30 cellular contexts compared by ENCODE assay signal in the genomic region with DNA sequence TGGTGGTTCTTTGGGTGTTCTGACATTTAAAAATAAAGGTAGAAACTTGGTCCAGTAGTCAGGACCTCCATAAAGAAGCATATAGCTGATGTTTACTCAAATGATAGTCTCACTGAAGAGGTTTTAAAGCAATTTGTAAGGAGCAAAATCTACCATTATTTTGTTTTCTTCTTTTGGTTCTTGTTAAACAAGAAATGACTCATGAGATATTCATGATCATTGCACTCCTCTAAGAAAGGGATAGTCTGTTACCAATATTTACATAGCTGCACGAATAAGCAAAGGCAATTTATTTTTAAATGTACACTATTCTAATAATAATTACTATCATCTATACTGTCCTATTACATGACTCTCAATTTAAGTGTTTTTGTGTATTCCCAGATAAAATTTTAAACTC.
"Had no signal": no experiment of that assay in that cellular context is flagged by ENCODE, and none has a peak within 500 bp of the region (broad histone marks: within the 10 kb centered on the region; RNA-seq: fewer than 3 reads in every experiment).

No MANE protein-coding gene starts in this region.

- H3K4me3 Mint-ChIP-seq: activated CD4-positive, alpha-beta memory T cell treated with anti-CD3 and anti-CD28 coated beads, Interleukin-2, amount 10 ng/mL, durations not matched to agents 7 days and 5 days; activated naive CD4-positive, alpha-beta T cell treated with anti-CD3 and anti-CD28 coated beads, Interleukin-2, amount 50 U/mL, for 24 hours; activated naive CD8-positive, alpha-beta T cell treated with anti-CD3 and anti-CD28 coated beads, Interleukin-2, amount 50 U/mL, for 24 hours; activated T-cell treated with anti-CD3 and anti-CD28 coated beads, Interleukin-2, amount 50 U/mL, for 4 hours; immature natural killer cell; memory B cell; naive thymus-derived CD8-positive, alpha-beta T cell; neural crest cell; T-helper 1 cell treated with Interleukin-12 subunit alpha and Interleukin-12 subunit beta and Interleukin-4 antibody, amounts not matched to agents 30 μg/mL and 1 μg/mL, for 36 hours had no signal

- H3K9me3 Mint-ChIP-seq: activated naive CD4-positive, alpha-beta T cell treated with anti-CD3 and anti-CD28 coated beads, Interleukin-2, amount 50 U/mL, for 24 hours; activated T-cell treated with anti-CD3 and anti-CD28 coated beads, Interleukin-2, amount 50 U/mL, for 4 hours; activated T-helper 2 cell treated with anti-CD3 and anti-CD28 coated beads, Interferon-gamma antibody, Interleukin-2, Interleukin-4, amounts not matched to agents 10 μg/mL and 5 μg/mL and 100 μg/mL, durations not matched to agents 14 hours and 24 hours and 36 hours; memory B cell; T-helper 1 cell treated with Interleukin-12 subunit alpha and Interleukin-12 subunit beta and Interleukin-4 antibody, amounts not matched to agents 30 μg/mL and 1 μg/mL, for 36 hours had no signal

- H3K4me1 Mint-ChIP-seq: activated CD4-positive, alpha-beta memory T cell treated with anti-CD3 and anti-CD28 coated beads, Interleukin-2, amount 10 ng/mL, durations not matched to agents 7 days and 5 days; activated naive CD4-positive, alpha-beta T cell treated with anti-CD3 and anti-CD28 coated beads, Interleukin-2, amount 50 U/mL, for 24 hours; activated naive CD8-positive, alpha-beta T cell treated with anti-CD3 and anti-CD28 coated beads, Interleukin-2, amount 50 U/mL, for 24 hours; immature natural killer cell; memory B cell; naive thymus-derived CD8-positive, alpha-beta T cell; neural crest cell had no signal

- H3K4me3 ChIP-seq: body of pancreas, coronary artery, dorsolateral prefrontal cortex, heart left ventricle, spleen, tibial nerve had no signal

- H3K4me1 ChIP-seq: body of pancreas, heart left ventricle, spleen, tibial nerve had no signal

- DNase-seq: activated CD4-positive, alpha-beta memory T cell treated with anti-CD3 and anti-CD28 coated beads, Interleukin-2, amount 10 ng/mL, durations not matched to agents 7 days and 5 days; activated CD4-positive, alpha-beta T cell treated with anti-CD3 and anti-CD28 coated beads for 48 hours; activated CD8-positive, alpha-beta memory T cell treated with anti-CD3 and anti-CD28 coated beads, Interleukin-2, amount 50 U/mL, for 48 hours; activated naive CD8-positive, alpha-beta T cell treated with anti-CD3 and anti-CD28 coated beads, Interleukin-2, amount 50 U/mL, for 24 hours; activated T-cell treated with anti-CD3 and anti-CD28 coated beads, Interleukin-2, amount 50 U/mL, for 4 hours; body of pancreas; dorsolateral prefrontal cortex; effector memory CD4-positive, alpha-beta T cell; foreskin fibroblast; heart left ventricle; hypothalamus; immature natural killer cell; kidney; naive thymus-derived CD8-positive, alpha-beta T cell; occipital lobe; right cardiac atrium; spleen; stimulated activated naive CD4-positive, alpha-beta T cell treated with Interleukin-2 at 50 U/mL for 16 hours; SW 1271; T-helper 9 cell; WERI-Rb-1 had no signal

- H3K36me3 ChIP-seq: heart left ventricle, spleen, tibial nerve, WERI-Rb-1 had no signal

- H3K27ac Mint-ChIP-seq: activated CD4-positive, alpha-beta memory T cell treated with anti-CD3 and anti-CD28 coated beads, Interleukin-2, amount 10 ng/mL, durations not matched to agents 7 days and 5 days; activated naive CD4-positive, alpha-beta T cell treated with anti-CD3 and anti-CD28 coated beads, Interleukin-2, amount 50 U/mL, for 24 hours; activated naive CD8-positive, alpha-beta T cell treated with anti-CD3 and anti-CD28 coated beads, Interleukin-2, amount 50 U/mL, for 24 hours; activated T-helper 2 cell treated with anti-CD3 and anti-CD28 coated beads, Interferon-gamma antibody, Interleukin-2, Interleukin-4, amounts not matched to agents 10 μg/mL and 5 μg/mL and 100 μg/mL, durations not matched to agents 14 hours and 24 hours and 36 hours; immature natural killer cell; memory B cell; naive thymus-derived CD8-positive, alpha-beta T cell; T-helper 1 cell treated with Interleukin-12 subunit alpha and Interleukin-12 subunit beta and Interleukin-4 antibody, amounts not matched to agents 30 μg/mL and 1 μg/mL, for 36 hours had no signal

- H3K27me3 ChIP-seq: body of pancreas, heart left ventricle, spleen had no signal

- H3K27me3 Mint-ChIP-seq: activated CD4-positive, alpha-beta memory T cell treated with anti-CD3 and anti-CD28 coated beads, Interleukin-2, amount 10 ng/mL, durations not matched to agents 7 days and 5 days; activated naive CD4-positive, alpha-beta T cell treated with anti-CD3 and anti-CD28 coated beads, Interleukin-2, amount 50 U/mL, for 24 hours; activated naive CD8-positive, alpha-beta T cell treated with anti-CD3 and anti-CD28 coated beads, Interleukin-2, amount 50 U/mL, for 24 hours; memory B cell; naive thymus-derived CD8-positive, alpha-beta T cell had no signal

- H3K9me3 ChIP-seq: body of pancreas, heart left ventricle, spleen, tibial nerve had no signal

- H3K36me3 Mint-ChIP-seq: activated naive CD4-positive, alpha-beta T cell treated with anti-CD3 and anti-CD28 coated beads, Interleukin-2, amount 50 U/mL, for 24 hours; immature natural killer cell; memory B cell; naive thymus-derived CD8-positive, alpha-beta T cell had no signal

- H3K27ac ChIP-seq: body of pancreas, coronary artery, dorsolateral prefrontal cortex, heart left ventricle, spleen, tibial nerve, WERI-Rb-1 had no signal

- ATAC-seq: activated CD4-positive, CD25-positive, alpha-beta regulatory T cell treated with anti-CD3 and anti-CD28 coated beads, Interleukin-2, amount 50 U/mL, for 24 hours; activated naive CD8-positive, alpha-beta T cell treated with anti-CD3 and anti-CD28 coated beads, Interleukin-2, amount 50 U/mL, for 24 hours; activated T-cell treated with anti-CD3 and anti-CD28 coated beads, Interleukin-2, amount 50 U/mL, for 4 hours; body of pancreas; esophagus mucosa; heart left ventricle; naive thymus-derived CD8-positive, alpha-beta T cell; right cardiac atrium had no signal
